2 cellular contexts compared by ENCODE assay signal in genomic region chr20:62369508-62370114, GRCh38.
TF ChIP-seq lines count a peak whose summit lies in the region.

No MANE protein-coding gene starts in this region.

TF ChIP-seq in SK-N-SH, 30 proteins besides CTCF, POLR2A, EP300 and RAD21 (continued from another document):
- TF ChIP-seq ZBTB33 (IDR thresholded peaks at IDR 0.05; ENCODE audit: borderline replicate concordance, low read depth) (no peak), PBX3 (IDR thresholded peaks at IDR 0.05) (no peak), SMC3 (IDR thresholded peaks at IDR 0.05; ENCODE audit: low read depth, low read length) (no peak), RCOR1 (IDR thresholded peaks at IDR 0.05; ENCODE audit: low read length) (no peak), IRF3 (IDR thresholded peaks at IDR 0.05; ENCODE audit: low read depth, low read length) (no peak), FOSL2 (IDR thresholded peaks at IDR 0.05; ENCODE audit: borderline replicate concordance, low read depth) (no peak), EZH2phosphoT487 (IDR thresholded peaks at IDR 0.05; ENCODE audit: borderline replicate concordance, low read depth) (no peak), TCF12 (IDR thresholded peaks at IDR 0.05) (no peak), RFX5 (IDR thresholded peaks at IDR 0.05; ENCODE audit: low read length) (no peak), MXI1 (IDR thresholded peaks at IDR 0.05; ENCODE audit: low read depth, low read length) (no peak), REST (IDR thresholded peaks at IDR 0.05; ENCODE audit: low read depth, low read length) (no peak), JUND (IDR thresholded peaks at IDR 0.05) (no peak), USF2 (IDR thresholded peaks at IDR 0.05; ENCODE audit: borderline replicate concordance, low read depth, low read length) (no peak), NRF1 (IDR thresholded peaks at IDR 0.05; ENCODE audit: low read depth, low read length) (no peak), YY1 (IDR thresholded peaks at IDR 0.05; ENCODE audit: low read depth) (no peak)
TF ChIP-seq in SK-N-SH: peak in this region for 0.

TF ChIP-seq in SK-N-SH treated with all-trans-retinoic acid at 6 μM for 48 hours, 23 proteins besides CTCF, POLR2A, EP300 and RAD21 (continued from another document):
- TF ChIP-seq TSHZ2 (CRISPR knock-in tag; IDR thresholded peaks at IDR 0.05) (no peak), ZFP30 (CRISPR knock-in tag; IDR thresholded peaks at IDR 0.05) (no peak), CREB5 (CRISPR knock-in tag; IDR thresholded peaks at IDR 0.05; ENCODE audit: low read depth) (no peak), OSR1 (CRISPR knock-in tag; IDR thresholded peaks at IDR 0.05) (no peak), ARNTL (CRISPR knock-in tag; IDR thresholded peaks at IDR 0.05; ENCODE audit: borderline replicate concordance, low read depth) (no peak), ZNF565 (CRISPR knock-in tag; conservative IDR thresholded peaks at IDR 0.05; ENCODE audit: low read depth) (no peak), TOX (CRISPR knock-in tag; IDR thresholded peaks at IDR 0.05; ENCODE audit: borderline replicate concordance) (no peak), BACH2 (CRISPR knock-in tag; IDR thresholded peaks at IDR 0.05; ENCODE audit: borderline replicate concordance) (no peak), POU6F1 (CRISPR knock-in tag; IDR thresholded peaks at IDR 0.05; ENCODE audit: borderline replicate concordance, low read depth) (no peak), ZC3H10 (CRISPR knock-in tag; IDR thresholded peaks at IDR 0.05) (no peak), PATZ1 (CRISPR knock-in tag; IDR thresholded peaks at IDR 0.05; ENCODE audit: borderline replicate concordance) (no peak), ZNF70 (CRISPR knock-in tag; IDR thresholded peaks at IDR 0.05) (no peak)
